1 cellular context compared by ENCODE assay signal in genomic region chr5:61450880-61451279, GRCh38.
TF ChIP-seq lines count a peak whose summit lies in the region.

No MANE protein-coding gene starts in this region.

TF ChIP-seq in GM23338, 12 proteins besides CTCF, POLR2A, EP300 and RAD21 (continued from another document):
- TF ChIP-seq ZNF331 (CRISPR knock-in tag; IDR thresholded peaks at IDR 0.05; ENCODE audit: low read depth) (no peak), JUNB (IDR thresholded peaks at IDR 0.05; ENCODE audit: unreplicated experiment) (no peak), ETS1 (IDR thresholded peaks at IDR 0.05) (no peak), ZNF114 (CRISPR knock-in tag; IDR thresholded peaks at IDR 0.05) (no peak), STAT1 (IDR thresholded peaks at IDR 0.05; ENCODE audit: unreplicated experiment) (no peak), CREB1 (CRISPR knock-in tag; IDR thresholded peaks at IDR 0.05; ENCODE audit: low read depth) (no peak), EZH2 (IDR thresholded peaks at IDR 0.05; ENCODE audit: low read depth, unreplicated experiment) (no peak)
